ENCODE assay signal across 15 cellular contexts in genomic region chr15:94383706-94384105, GRCh38.
"Had no signal": no experiment of that assay in that cellular context is flagged by ENCODE, and none has a peak within 500 bp of the region (broad histone marks: within the 10 kb centered on the region; RNA-seq: fewer than 3 reads in every experiment).

No MANE protein-coding gene starts in this region.

- H3K4me1 ChIP-seq: psoas muscle, sigmoid colon had no signal

- H3K27ac ChIP-seq: psoas muscle, sigmoid colon, upper lobe of right lung had no signal

- H3K9me3 ChIP-seq: psoas muscle, sigmoid colon, upper lobe of right lung had no signal

- H3K27me3 ChIP-seq: sigmoid colon, upper lobe of right lung had no signal

- H3K36me3 ChIP-seq: sigmoid colon had no signal

- ATAC-seq: activated naive CD4-positive, alpha-beta T cell treated with anti-CD3 and anti-CD28 coated beads, Interleukin-2, amount 50 U/mL, for 72 hours; esophagus mucosa; left lobe of liver; psoas muscle; upper lobe of right lung had no signal

- H3K4me3 ChIP-seq: psoas muscle, sigmoid colon, upper lobe of right lung had no signal

- DNase-seq: activated CD4-positive, alpha-beta T cell treated with anti-CD3 and anti-CD28 coated beads, Interleukin-2, amount 50 U/mL, for 4 hours; activated CD4-positive, CD25-positive, alpha-beta regulatory T cell treated with anti-CD3 and anti-CD28 coated beads, Interleukin-2, amount 50 U/mL, for 72 hours; activated effector memory CD4-positive, alpha-beta T cell treated with anti-CD3 and anti-CD28 coated beads, Interleukin-2, amount 50 U/mL, for 16 hours; activated T-cell treated with anti-CD3 and anti-CD28 coated beads, Interleukin-2, amount 50 U/mL, for 1 hour; amygdala; head of caudate nucleus; mesendoderm; nephron progenitor cell; psoas muscle; sigmoid colon; stimulated activated CD4-positive, alpha-beta T cell treated with anti-CD3 and anti-CD28 coated beads, Interleukin-12 subunit alpha, Interleukin-12 subunit beta, amount 100 ng/mL, for 4 hours; upper lobe of right lung had no signal
